ENCODE assay signal across 1 cellular context in the genomic region with DNA sequence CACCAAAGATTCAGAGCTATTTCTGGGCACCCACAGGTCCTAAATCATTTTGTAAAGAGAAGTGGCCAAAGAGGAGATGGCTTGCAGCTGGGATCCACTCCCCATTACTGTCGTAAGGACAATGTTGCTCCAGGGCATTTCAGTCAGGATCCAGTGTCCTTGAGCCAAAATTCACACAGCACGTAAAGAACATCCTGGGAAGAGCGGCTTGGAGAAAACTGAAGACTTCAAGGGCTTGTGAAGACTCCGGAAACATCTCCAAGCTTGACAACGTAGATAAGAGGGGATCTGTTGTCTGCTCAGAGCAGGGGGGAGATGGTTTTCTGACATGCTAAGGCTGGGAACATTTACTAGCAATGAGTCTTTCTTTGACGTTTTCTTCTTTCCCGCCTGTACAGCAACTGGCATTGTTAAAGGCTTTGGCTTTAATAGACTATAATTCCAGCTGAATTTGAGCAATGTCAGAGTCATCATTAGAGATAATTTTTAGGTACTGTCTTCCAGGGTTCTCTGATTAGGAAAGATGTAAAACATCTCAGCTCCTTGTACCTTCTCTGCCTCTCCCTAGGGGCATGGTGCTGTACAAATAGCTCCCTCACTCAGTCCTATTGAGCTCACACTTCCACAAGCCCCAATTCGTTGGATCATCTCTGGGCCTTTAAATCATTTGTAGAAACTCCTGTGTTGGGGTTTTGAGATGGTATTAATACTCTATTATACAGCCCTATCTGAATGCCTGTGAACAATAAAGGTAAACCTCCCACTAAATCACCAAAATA.
TF ChIP-seq lines count a peak whose summit lies in the region.

No MANE protein-coding gene starts in this region.

TF ChIP-seq in K562, 482 proteins besides CTCF, POLR2A, EP300 and RAD21 (continued from another document and continues in another):
- TF ChIP-seq, protein P1, sequence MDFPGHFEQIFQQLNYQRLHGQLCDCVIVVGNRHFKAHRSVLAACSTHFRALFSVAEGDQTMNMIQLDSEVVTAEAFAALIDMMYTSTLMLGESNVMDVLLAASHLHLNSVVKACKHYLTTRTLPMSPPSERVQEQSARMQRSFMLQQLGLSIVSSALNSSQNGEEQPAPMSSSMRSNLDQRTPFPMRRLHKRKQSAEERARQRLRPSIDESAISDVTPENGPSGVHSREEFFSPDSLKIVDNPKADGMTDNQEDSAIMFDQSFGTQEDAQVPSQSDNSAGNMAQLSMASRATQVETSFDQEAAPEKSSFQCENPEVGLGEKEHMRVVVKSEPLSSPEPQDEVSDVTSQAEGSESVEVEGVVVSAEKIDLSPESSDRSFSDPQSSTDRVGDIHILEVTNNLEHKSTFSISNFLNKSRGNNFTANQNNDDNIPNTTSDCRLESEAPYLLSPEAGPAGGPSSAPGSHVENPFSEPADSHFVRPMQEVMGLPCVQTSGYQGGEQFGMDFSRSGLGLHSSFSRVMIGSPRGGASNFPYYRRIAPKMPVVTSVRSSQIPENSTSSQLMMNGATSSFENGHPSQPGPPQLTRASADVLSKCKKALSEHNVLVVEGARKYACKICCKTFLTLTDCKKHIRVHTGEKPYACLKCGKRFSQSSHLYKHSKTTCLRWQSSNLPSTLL (IDR thresholded peaks at IDR 0.05), result no peak
- TF ChIP-seq ZBTB8A (IDR thresholded peaks at IDR 0.05; ENCODE audit: partially characterized antibody) (no peak), ZNF584 (CRISPR knock-in tag; IDR thresholded peaks at IDR 0.05; ENCODE audit: low read depth) (no peak), MIER1 (IDR thresholded peaks at IDR 0.05; ENCODE audit: low read depth) (no peak), TEAD4 (IDR thresholded peaks at IDR 0.05; ENCODE audit: low read length) (peak; percentile 60; the same call in 1 of the 2 replicates), TEAD4 (CRISPR knock-in tag; IDR thresholded peaks at IDR 0.05; ENCODE audit: borderline replicate concordance) (no peak), TAL1 (IDR thresholded peaks at IDR 0.05) (peak; percentile 61), KDM4B (IDR thresholded peaks at IDR 0.05; ENCODE audit: borderline replicate concordance in 2 of 2, low read depth in 1 of 2) (no peak), LEF1 (IDR thresholded peaks at IDR 0.05) (peak; percentile 22; the same call in 1 of the 2 replicates), NCOR1 (IDR thresholded peaks at IDR 0.05) (peak; percentile 51), BCOR (IDR thresholded peaks at IDR 0.05) (no peak), PHB2 (IDR thresholded peaks at IDR 0.05; ENCODE audit: low read depth) (no peak), SRF (CRISPR knock-in tag; IDR thresholded peaks at IDR 0.05) (peak in 1 of 2 experiments; percentile 78; a peak in 1 of 4 replicates), ETV1 (tag; conservative IDR thresholded peaks at IDR 0.05; ENCODE audit: low read depth) (0 out of 2 replicates have a peak, but pooled peaks have one; percentile 29), CTBP1 (IDR thresholded peaks at IDR 0.05; ENCODE audit: borderline replicate concordance) (peak; percentile 26; the same call in 1 of the 2 replicates), STAT5A (IDR thresholded peaks at IDR 0.05; ENCODE audit: borderline replicate concordance, low read length) (peak; percentile 26; the same call in 1 of the 2 replicates), DPF2 (IDR thresholded peaks at IDR 0.05) (peak; percentile 81), ARID1B (IDR thresholded peaks at IDR 0.05) (peak; percentile 81), POLR2AphosphoS5 (IDR thresholded peaks at IDR 0.05; ENCODE audit: control insufficient read depth, insufficient read depth, low read depth, low read length) (0 out of 2 replicates have a peak, but pooled peaks have one; percentile 20), RCOR1 (IDR thresholded peaks at IDR 0.05; ENCODE audit: borderline replicate concordance in 1 of 2, low read depth in 2 of 2, low read length in 2 of 2) (0 out of 4 replicates have a peak, but pooled peaks of 1 of the 2 experiments have one; percentile 19), GATA2 (CRISPR knock-in tag; IDR thresholded peaks at IDR 0.05) (no peak), BCL6 (CRISPR knock-in tag; IDR thresholded peaks at IDR 0.05) (no peak)
- TF ChIP-seq, protein P2, sequence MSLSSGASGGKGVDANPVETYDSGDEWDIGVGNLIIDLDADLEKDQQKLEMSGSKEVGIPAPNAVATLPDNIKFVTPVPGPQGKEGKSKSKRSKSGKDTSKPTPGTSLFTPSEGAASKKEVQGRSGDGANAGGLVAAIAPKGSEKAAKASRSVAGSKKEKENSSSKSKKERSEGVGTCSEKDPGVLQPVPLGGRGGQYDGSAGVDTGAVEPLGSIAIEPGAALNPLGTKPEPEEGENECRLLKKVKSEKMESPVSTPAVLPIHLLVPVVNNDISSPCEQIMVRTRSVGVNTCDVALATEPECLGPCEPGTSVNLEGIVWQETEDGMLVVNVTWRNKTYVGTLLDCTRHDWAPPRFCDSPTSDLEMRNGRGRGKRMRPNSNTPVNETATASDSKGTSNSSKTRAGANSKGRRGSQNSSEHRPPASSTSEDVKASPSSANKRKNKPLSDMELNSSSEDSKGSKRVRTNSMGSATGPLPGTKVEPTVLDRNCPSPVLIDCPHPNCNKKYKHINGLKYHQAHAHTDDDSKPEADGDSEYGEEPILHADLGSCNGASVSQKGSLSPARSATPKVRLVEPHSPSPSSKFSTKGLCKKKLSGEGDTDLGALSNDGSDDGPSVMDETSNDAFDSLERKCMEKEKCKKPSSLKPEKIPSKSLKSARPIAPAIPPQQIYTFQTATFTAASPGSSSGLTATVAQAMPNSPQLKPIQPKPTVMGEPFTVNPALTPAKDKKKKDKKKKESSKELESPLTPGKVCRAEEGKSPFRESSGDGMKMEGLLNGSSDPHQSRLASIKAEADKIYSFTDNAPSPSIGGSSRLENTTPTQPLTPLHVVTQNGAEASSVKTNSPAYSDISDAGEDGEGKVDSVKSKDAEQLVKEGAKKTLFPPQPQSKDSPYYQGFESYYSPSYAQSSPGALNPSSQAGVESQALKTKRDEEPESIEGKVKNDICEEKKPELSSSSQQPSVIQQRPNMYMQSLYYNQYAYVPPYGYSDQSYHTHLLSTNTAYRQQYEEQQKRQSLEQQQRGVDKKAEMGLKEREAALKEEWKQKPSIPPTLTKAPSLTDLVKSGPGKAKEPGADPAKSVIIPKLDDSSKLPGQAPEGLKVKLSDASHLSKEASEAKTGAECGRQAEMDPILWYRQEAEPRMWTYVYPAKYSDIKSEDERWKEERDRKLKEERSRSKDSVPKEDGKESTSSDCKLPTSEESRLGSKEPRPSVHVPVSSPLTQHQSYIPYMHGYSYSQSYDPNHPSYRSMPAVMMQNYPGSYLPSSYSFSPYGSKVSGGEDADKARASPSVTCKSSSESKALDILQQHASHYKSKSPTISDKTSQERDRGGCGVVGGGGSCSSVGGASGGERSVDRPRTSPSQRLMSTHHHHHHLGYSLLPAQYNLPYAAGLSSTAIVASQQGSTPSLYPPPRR (CRISPR knock-in tag; IDR thresholded peaks at IDR 0.05; ENCODE audit: borderline replicate concordance), result no peak
- TF ChIP-seq, protein P3, sequence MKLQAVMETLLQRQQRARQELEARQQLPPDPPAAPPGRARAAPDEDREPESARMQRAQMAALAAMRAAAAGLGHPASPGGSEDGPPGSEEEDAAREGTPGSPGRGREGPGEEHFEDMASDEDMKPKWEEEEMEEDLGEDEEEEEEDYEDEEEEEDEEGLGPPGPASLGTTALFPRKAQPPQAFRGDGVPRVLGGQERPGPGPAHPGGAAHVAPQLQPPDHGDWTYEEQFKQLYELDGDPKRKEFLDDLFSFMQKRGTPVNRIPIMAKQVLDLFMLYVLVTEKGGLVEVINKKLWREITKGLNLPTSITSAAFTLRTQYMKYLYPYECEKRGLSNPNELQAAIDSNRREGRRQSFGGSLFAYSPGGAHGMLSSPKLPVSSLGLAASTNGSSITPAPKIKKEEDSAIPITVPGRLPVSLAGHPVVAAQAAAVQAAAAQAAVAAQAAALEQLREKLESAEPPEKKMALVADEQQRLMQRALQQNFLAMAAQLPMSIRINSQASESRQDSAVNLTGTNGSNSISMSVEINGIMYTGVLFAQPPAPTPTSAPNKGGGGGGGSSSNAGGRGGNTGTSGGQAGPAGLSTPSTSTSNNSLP (IDR thresholded peaks at IDR 0.05; ENCODE audit: borderline replicate concordance, low read depth, low read length), result no peak
- TF ChIP-seq, protein P4, sequence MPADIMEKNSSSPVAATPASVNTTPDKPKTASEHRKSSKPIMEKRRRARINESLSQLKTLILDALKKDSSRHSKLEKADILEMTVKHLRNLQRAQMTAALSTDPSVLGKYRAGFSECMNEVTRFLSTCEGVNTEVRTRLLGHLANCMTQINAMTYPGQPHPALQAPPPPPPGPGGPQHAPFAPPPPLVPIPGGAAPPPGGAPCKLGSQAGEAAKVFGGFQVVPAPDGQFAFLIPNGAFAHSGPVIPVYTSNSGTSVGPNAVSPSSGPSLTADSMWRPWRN (IDR thresholded peaks at IDR 0.05; ENCODE audit: low read depth), result no peak
- TF ChIP-seq, protein P5, sequence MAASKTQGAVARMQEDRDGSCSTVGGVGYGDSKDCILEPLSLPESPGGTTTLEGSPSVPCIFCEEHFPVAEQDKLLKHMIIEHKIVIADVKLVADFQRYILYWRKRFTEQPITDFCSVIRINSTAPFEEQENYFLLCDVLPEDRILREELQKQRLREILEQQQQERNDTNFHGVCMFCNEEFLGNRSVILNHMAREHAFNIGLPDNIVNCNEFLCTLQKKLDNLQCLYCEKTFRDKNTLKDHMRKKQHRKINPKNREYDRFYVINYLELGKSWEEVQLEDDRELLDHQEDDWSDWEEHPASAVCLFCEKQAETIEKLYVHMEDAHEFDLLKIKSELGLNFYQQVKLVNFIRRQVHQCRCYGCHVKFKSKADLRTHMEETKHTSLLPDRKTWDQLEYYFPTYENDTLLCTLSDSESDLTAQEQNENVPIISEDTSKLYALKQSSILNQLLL (CRISPR knock-in tag; IDR thresholded peaks at IDR 0.05; ENCODE audit: borderline replicate concordance), result no peak
- TF ChIP-seq, protein P6, sequence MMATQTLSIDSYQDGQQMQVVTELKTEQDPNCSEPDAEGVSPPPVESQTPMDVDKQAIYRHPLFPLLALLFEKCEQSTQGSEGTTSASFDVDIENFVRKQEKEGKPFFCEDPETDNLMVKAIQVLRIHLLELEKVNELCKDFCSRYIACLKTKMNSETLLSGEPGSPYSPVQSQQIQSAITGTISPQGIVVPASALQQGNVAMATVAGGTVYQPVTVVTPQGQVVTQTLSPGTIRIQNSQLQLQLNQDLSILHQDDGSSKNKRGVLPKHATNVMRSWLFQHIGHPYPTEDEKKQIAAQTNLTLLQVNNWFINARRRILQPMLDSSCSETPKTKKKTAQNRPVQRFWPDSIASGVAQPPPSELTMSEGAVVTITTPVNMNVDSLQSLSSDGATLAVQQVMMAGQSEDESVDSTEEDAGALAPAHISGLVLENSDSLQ (IDR thresholded peaks at IDR 0.05), result 0 out of 2 replicates have a peak, but pooled peaks have one; percentile 25
- TF ChIP-seq, protein P7, sequence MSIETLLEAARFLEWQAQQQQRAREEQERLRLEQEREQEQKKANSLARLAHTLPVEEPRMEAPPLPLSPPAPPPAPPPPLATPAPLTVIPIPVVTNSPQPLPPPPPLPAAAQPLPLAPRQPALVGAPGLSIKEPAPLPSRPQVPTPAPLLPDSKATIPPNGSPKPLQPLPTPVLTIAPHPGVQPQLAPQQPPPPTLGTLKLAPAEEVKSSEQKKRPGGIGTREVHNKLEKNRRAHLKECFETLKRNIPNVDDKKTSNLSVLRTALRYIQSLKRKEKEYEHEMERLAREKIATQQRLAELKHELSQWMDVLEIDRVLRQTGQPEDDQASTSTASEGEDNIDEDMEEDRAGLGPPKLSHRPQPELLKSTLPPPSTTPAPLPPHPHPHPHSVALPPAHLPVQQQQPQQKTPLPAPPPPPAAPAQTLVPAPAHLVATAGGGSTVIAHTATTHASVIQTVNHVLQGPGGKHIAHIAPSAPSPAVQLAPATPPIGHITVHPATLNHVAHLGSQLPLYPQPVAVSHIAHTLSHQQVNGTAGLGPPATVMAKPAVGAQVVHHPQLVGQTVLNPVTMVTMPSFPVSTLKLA (conservative IDR thresholded peaks at IDR 0.05), result no peak
- TF ChIP-seq, protein P8, sequence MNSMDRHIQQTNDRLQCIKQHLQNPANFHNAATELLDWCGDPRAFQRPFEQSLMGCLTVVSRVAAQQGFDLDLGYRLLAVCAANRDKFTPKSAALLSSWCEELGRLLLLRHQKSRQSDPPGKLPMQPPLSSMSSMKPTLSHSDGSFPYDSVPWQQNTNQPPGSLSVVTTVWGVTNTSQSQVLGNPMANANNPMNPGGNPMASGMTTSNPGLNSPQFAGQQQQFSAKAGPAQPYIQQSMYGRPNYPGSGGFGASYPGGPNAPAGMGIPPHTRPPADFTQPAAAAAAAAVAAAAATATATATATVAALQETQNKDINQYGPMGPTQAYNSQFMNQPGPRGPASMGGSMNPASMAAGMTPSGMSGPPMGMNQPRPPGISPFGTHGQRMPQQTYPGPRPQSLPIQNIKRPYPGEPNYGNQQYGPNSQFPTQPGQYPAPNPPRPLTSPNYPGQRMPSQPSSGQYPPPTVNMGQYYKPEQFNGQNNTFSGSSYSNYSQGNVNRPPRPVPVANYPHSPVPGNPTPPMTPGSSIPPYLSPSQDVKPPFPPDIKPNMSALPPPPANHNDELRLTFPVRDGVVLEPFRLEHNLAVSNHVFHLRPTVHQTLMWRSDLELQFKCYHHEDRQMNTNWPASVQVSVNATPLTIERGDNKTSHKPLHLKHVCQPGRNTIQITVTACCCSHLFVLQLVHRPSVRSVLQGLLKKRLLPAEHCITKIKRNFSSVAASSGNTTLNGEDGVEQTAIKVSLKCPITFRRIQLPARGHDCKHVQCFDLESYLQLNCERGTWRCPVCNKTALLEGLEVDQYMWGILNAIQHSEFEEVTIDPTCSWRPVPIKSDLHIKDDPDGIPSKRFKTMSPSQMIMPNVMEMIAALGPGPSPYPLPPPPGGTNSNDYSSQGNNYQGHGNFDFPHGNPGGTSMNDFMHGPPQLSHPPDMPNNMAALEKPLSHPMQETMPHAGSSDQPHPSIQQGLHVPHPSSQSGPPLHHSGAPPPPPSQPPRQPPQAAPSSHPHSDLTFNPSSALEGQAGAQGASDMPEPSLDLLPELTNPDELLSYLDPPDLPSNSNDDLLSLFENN (IDR thresholded peaks at IDR 0.05; ENCODE audit: low read depth in 2 of 2, low read length in 2 of 2), result 0 out of 4 replicates have a peak, but pooled peaks of 1 of the 2 experiments have one; percentile 30
- TF ChIP-seq, protein P9, sequence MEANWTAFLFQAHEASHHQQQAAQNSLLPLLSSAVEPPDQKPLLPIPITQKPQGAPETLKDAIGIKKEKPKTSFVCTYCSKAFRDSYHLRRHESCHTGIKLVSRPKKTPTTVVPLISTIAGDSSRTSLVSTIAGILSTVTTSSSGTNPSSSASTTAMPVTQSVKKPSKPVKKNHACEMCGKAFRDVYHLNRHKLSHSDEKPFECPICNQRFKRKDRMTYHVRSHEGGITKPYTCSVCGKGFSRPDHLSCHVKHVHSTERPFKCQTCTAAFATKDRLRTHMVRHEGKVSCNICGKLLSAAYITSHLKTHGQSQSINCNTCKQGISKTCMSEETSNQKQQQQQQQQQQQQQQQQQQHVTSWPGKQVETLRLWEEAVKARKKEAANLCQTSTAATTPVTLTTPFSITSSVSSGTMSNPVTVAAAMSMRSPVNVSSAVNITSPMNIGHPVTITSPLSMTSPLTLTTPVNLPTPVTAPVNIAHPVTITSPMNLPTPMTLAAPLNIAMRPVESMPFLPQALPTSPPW (CRISPR knock-in tag; IDR thresholded peaks at IDR 0.05), result 0 out of 2 replicates have a peak, but pooled peaks have one; percentile 26
- TF ChIP-seq, protein P10, sequence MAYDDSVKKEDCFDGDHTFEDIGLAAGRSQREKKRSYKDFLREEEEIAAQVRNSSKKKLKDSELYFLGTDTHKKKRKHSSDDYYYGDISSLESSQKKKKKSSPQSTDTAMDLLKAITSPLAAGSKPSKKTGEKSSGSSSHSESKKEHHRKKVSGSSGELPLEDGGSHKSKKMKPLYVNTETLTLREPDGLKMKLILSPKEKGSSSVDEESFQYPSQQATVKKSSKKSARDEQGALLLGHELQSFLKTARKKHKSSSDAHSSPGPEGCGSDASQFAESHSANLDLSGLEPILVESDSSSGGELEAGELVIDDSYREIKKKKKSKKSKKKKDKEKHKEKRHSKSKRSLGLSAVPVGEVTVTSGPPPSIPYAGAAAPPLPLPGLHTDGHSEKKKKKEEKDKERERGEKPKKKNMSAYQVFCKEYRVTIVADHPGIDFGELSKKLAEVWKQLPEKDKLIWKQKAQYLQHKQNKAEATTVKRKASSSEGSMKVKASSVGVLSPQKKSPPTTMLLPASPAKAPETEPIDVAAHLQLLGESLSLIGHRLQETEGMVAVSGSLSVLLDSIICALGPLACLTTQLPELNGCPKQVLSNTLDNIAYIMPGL (CRISPR knock-in tag; IDR thresholded peaks at IDR 0.05), result no peak
